ENCODE assay signal across 1 cellular context in genomic region chr17:79793924-79794304, GRCh38.
A peak's percentile ranks its signal among the peaks of the same experiment; 100 is the strongest.
TF ChIP-seq lines count a peak whose summit lies in the region.

No MANE protein-coding gene starts in this region.

TF ChIP-seq in HepG2, 621 proteins besides CTCF, POLR2A, EP300 and RAD21:
- TF ChIP-seq ZNF124 (CRISPR knock-in tag; IDR thresholded peaks at IDR 0.05) (no peak), NFYC (CRISPR knock-in tag; IDR thresholded peaks at IDR 0.05) (peak; percentile 50; the same call in 1 of the 2 replicates), NFYB (CRISPR knock-in tag; IDR thresholded peaks at IDR 0.05) (peak; percentile 58), ZNF451 (CRISPR knock-in tag; IDR thresholded peaks at IDR 0.05) (no peak), ERF (CRISPR knock-in tag; IDR thresholded peaks at IDR 0.05) (no peak), ZNF543 (CRISPR knock-in tag; IDR thresholded peaks at IDR 0.05) (no peak)
